In the genomic region with DNA sequence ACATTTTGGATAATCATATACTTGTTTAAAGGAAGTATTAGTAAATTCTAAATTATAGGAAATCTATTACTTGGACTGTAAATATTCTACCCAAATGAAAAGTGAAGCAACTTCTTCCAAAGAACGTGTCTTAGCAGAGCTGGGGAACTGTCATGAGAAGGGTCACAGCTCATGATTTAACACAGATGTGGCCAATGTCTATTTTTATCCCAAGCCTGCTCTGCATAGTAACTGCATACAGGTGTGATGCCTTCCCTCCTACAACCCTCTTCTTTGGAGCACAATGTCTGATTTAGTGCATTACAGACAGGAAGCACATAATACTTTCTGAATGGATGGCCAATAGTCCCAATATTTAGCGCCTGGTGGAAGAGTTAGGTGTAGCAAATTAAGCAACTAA, we compare ENCODE assay signal across 20 cellular contexts.
"Had no signal": no experiment of that assay in that cellular context is flagged by ENCODE, and none has a peak within 500 bp of the region (broad histone marks: within the 10 kb centered on the region; RNA-seq: fewer than 3 reads in every experiment).

No MANE protein-coding gene starts in this region.

- H3K4me1 ChIP-seq: left lung, neural progenitor cell, right lobe of liver, suprapubic skin, transverse colon, uterus had no signal

- H3K4me2 ChIP-seq: neural progenitor cell had no signal

- H3K27me3 ChIP-seq: left lung, neural progenitor cell, ovary, right lobe of liver, suprapubic skin, transverse colon, uterus had no signal

- H3K27ac ChIP-seq: left lung, neural progenitor cell, ovary, right lobe of liver, suprapubic skin, transverse colon, uterus had no signal

- H3K9ac ChIP-seq: neural progenitor cell had no signal

- H3K4me3 ChIP-seq: left lung, mucosa of descending colon, neural progenitor cell, ovary, right lobe of liver, suprapubic skin, transverse colon, uterus had no signal

- DNase-seq: activated B cell treated with CpG ODN at 0.5 μM for 24 hours; activated CD4-positive, alpha-beta memory T cell treated with anti-CD3 and anti-CD28 coated beads for 36 hours; activated CD4-positive, alpha-beta T cell treated with anti-CD3 and anti-CD28 coated beads for 4 hours; activated T-cell treated with anti-CD3 and anti-CD28 coated beads for 4 hours; effector memory CD8-positive, alpha-beta T cell; hypothalamus; left lung; mucosa of descending colon; naive thymus-derived CD4-positive, alpha-beta T cell; ovary; right lobe of liver; small intestine; stimulated activated CD4-positive, alpha-beta T cell treated with anti-CD3 and anti-CD28 coated beads, Interleukin-15, amount 100 ng/mL, for 24 hours; stimulated activated CD4-positive, alpha-beta T cell treated with anti-CD3 and anti-CD28 coated beads, Interleukin-4, amount 100 ng/mL, for 1 hour; stimulated activated naive CD8-positive, alpha-beta T cell treated with anti-CD3 and anti-CD28 coated beads, Interleukin-15, amount 100 ng/mL, for 72 hours; T-helper 9 cell; transverse colon; uterus had no signal

- ATAC-seq: effector memory CD8-positive, alpha-beta T cell; left lung; mucosa of descending colon; naive thymus-derived CD4-positive, alpha-beta T cell; right lobe of liver; stimulated activated naive CD8-positive, alpha-beta T cell treated with anti-CD3 and anti-CD28 coated beads, Interleukin-15, amount 100 ng/mL, for 72 hours had no signal

- H3K36me3 ChIP-seq: left lung, neural progenitor cell, ovary, right lobe of liver, suprapubic skin, transverse colon, uterus had no signal
